In genomic region chr17:58809564-58809936, GRCh38 we compare ENCODE assay signal across 28 cellular contexts. TPM values are rescaled to one million over a fixed set of nuclear protein-coding genes. Genes with fewer than 3 reads are reported as not detected.
"Had no signal": no experiment of that assay in that cellular context is flagged by ENCODE, and none has a peak within 500 bp of the region (broad histone marks: within the 10 kb centered on the region; RNA-seq: fewer than 3 reads in every experiment).

No MANE protein-coding gene starts in this region.

- H3K4me1 ChIP-seq: ascending aorta, Peyer's patch had no signal

- H3K36me3 ChIP-seq: ascending aorta, cardiac muscle cell, Peyer's patch, WERI-Rb-1 had no signal

- H3K36me3 Mint-ChIP-seq: activated naive CD8-positive, alpha-beta T cell treated with anti-CD3 and anti-CD28 coated beads for 36 hours had no signal

- ATAC-seq: activated T-cell treated with anti-CD3 and anti-CD28 coated beads, Interleukin-2, amount 50 U/mL, for 72 hours; activated T-helper 17 cell treated with anti-CD3 and anti-CD28 coated beads, Interleukin-2, amount 50 U/mL, for 72 hours; PC-3 had no signal

- H3K27ac Mint-ChIP-seq: activated CD4-positive, alpha-beta memory T cell treated with anti-CD3 and anti-CD28 coated beads, Interleukin-2, amount 10 ng/mL, durations not matched to agents 7 days and 5 days; activated naive CD8-positive, alpha-beta T cell treated with anti-CD3 and anti-CD28 coated beads for 36 hours; activated T-cell treated with anti-CD3 and anti-CD28 coated beads, Interleukin-2, amount 50 U/mL, for 72 hours; activated T-helper 17 cell treated with anti-CD3 and anti-CD28 coated beads, Interleukin-2, amount 50 U/mL, for 72 hours had no signal

- DNase-seq: activated CD4-positive, alpha-beta memory T cell treated with anti-CD3 and anti-CD28 coated beads, Interleukin-2, amount 10 ng/mL, durations not matched to agents 7 days and 5 days; activated CD4-positive, alpha-beta T cell treated with anti-CD3 and anti-CD28 coated beads for 1 hour; activated CD4-positive, alpha-beta T cell treated with anti-CD3 and anti-CD28 coated beads for 48 hours; activated CD4-positive, CD25-positive, alpha-beta regulatory T cell; activated effector memory CD4-positive, alpha-beta T cell treated with anti-CD3 and anti-CD28 coated beads, Interleukin-2, amount 50 U/mL, for 16 hours; activated naive CD4-positive, alpha-beta T cell; activated naive CD4-positive, alpha-beta T cell treated with anti-CD3 and anti-CD28 coated beads, Interleukin-2, amount 50 U/mL, for 16 hours; activated naive CD8-positive, alpha-beta T cell treated with anti-CD3 and anti-CD28 coated beads for 36 hours; activated T-cell treated with anti-CD3 and anti-CD28 coated beads, Interleukin-2, amount 50 U/mL, for 1 hour; activated T-cell treated with anti-CD3 and anti-CD28 coated beads, Interleukin-2, amount 50 U/mL, for 72 hours; amygdala; NCI-H1092 treated with DMSO at 0.1 percent for 48 hours; NCI-H1417 treated with DMSO at 0.1 percent for 48 hours; NCI-H187 treated with DMSO at 0.1 percent for 48 hours; NCI-H2081; NCI-H345; NCI-H524 treated with DMSO at 0.1 percent for 48 hours; NK-92 treated with Interleukin-12 subunit alpha and Interleukin-12 subunit beta, amount 100 ng/mL, for 24 hours; PC-3; Peyer's patch; RPMI8226; SIG-M5; T1000; WERI-Rb-1 had no signal

- H3K9me3 Mint-ChIP-seq: activated CD4-positive, alpha-beta memory T cell treated with anti-CD3 and anti-CD28 coated beads, Interleukin-2, amount 10 ng/mL, durations not matched to agents 7 days and 5 days; activated naive CD8-positive, alpha-beta T cell treated with anti-CD3 and anti-CD28 coated beads for 36 hours; activated T-cell treated with anti-CD3 and anti-CD28 coated beads, Interleukin-2, amount 50 U/mL, for 72 hours; activated T-helper 17 cell treated with anti-CD3 and anti-CD28 coated beads, Interleukin-2, amount 50 U/mL, for 72 hours; central memory CD8-positive, alpha-beta T cell had no signal

- H3K4me3 ChIP-seq: ascending aorta, cardiac muscle cell, Peyer's patch had no signal

- H3K27me3 ChIP-seq: ascending aorta, cardiac muscle cell, Peyer's patch had no signal

- H3K4me3 Mint-ChIP-seq: activated CD4-positive, alpha-beta memory T cell treated with anti-CD3 and anti-CD28 coated beads, Interleukin-2, amount 10 ng/mL, durations not matched to agents 7 days and 5 days; activated naive CD8-positive, alpha-beta T cell treated with anti-CD3 and anti-CD28 coated beads for 36 hours; activated T-cell treated with anti-CD3 and anti-CD28 coated beads, Interleukin-2, amount 50 U/mL, for 72 hours; activated T-helper 17 cell treated with anti-CD3 and anti-CD28 coated beads, Interleukin-2, amount 50 U/mL, for 72 hours; central memory CD8-positive, alpha-beta T cell had no signal

- H3K4me1 Mint-ChIP-seq: activated CD4-positive, alpha-beta memory T cell treated with anti-CD3 and anti-CD28 coated beads, Interleukin-2, amount 10 ng/mL, durations not matched to agents 7 days and 5 days; activated T-helper 17 cell treated with anti-CD3 and anti-CD28 coated beads, Interleukin-2, amount 50 U/mL, for 72 hours; central memory CD8-positive, alpha-beta T cell had no signal

- H3K9me3 ChIP-seq: ascending aorta, Peyer's patch had no signal

- H3K27ac ChIP-seq: ascending aorta, cardiac muscle cell, Peyer's patch, WERI-Rb-1 had no signal

RNA-seq across cellular contexts. Expression of gene PPM1E, which starts 53.9 kb away (rescaled TPM):
- total RNA-seq: PC-3 had no signal
- polyA plus RNA-seq: cardiac muscle cell had no signal
